In genomic region chr17:40312131-40312731, GRCh38 we compare ENCODE assay signal across 9 cellular contexts. TPM values are rescaled to one million over a fixed set of nuclear protein-coding genes. Genes with fewer than 3 reads are reported as not detected.
DNase-seq lines count a peak whose midpoint lies in the region; ATAC-seq and TF ChIP-seq lines count a peak whose summit lies in the region.
"Had no signal": no experiment of that assay in that cellular context is flagged by ENCODE, and none has a peak within 500 bp of the region (broad histone marks: within the 10 kb centered on the region; RNA-seq: fewer than 3 reads in every experiment).

No MANE protein-coding gene starts in this region.

- H3K27me3 ChIP-seq in ascending aorta (no peaks in the 10 kb centered on the region), lower lobe of right lung (ENCODE audit: low read depth) (no peaks in the 10 kb centered on the region), tibial nerve (no peaks in the 10 kb centered on the region), GM23338 (ENCODE audit: insufficient read depth) (peaks cover 32% of the 10 kb centered on the region)

- intact Hi-C loops in ascending aorta (cut with DNase I) (loop anchor here (5.0 kb wide), 2 partner anchors 105 to 140 kb away; partner anchors contain the start of gene TOP2A), lower lobe of right lung (cut with DNase I) (no loop called here)

- no peaks in the 10 kb centered on the region for H3K9me3 Mint-ChIP-seq in GM23338
- H3K9me3 Mint-ChIP-seq: nephron progenitor cell had no signal

- no peaks in the 10 kb centered on the region for H3K36me3 ChIP-seq in ascending aorta
- no peaks in the 10 kb centered on the region for H3K36me3 ChIP-seq in lower lobe of right lung
- H3K36me3 ChIP-seq in tibial nerve: no peaks in the 10 kb centered on the region
- no peaks in the 10 kb centered on the region for H3K36me3 ChIP-seq in GM23338 (ENCODE audit: insufficient read depth)

- no peaks in the 10 kb centered on the region for H3K79me2 ChIP-seq in GM23338 (replicated peaks; ENCODE audit: insufficient read depth)

- no peak overlapping the region for H2AFZ ChIP-seq in GM23338

- ATAC-seq in HG03432 (IDR thresholded peaks at IDR 0.05; ENCODE audit: unreplicated experiment) (peak; percentile 35), lower lobe of right lung (no peak), GM23338 (no peak)

- peaks cover 5% of the 10 kb centered on the region; the same call in 1 of the 2 replicates for H4K20me1 ChIP-seq in GM23338 (replicated peaks; ENCODE audit: insufficient read depth)

- H3K9me2 ChIP-seq in GM23338 (ENCODE audit: insufficient read depth): no peaks in the 10 kb centered on the region

- peaks cover 25% of the 10 kb centered on the region for H3K27me3 Mint-ChIP-seq in GM23338 (ENCODE audit: insufficient read depth, low read depth, poor library complexity)

- no peak overlapping the region for H3K4me3 Mint-ChIP-seq in GM23338
- H3K4me3 Mint-ChIP-seq: nephron progenitor cell had no signal

- no peaks in the 10 kb centered on the region for H3K9me3 ChIP-seq in ascending aorta
- H3K9me3 ChIP-seq in lower lobe of right lung: no peaks in the 10 kb centered on the region
- no peaks in the 10 kb centered on the region for H3K9me3 ChIP-seq in tibial nerve

- H3K4me3 ChIP-seq in ascending aorta (peak overlapping the region in 1 of 2 donors; percentile 26), lower lobe of right lung (no peak overlapping the region), tibial nerve (no peak overlapping the region), GM23338 (no peak overlapping the region)

- TF ChIP-seq CTCF in ascending aorta (IDR thresholded peaks at IDR 0.05): no peak
- TF ChIP-seq CTCF in lower lobe of right lung (IDR thresholded peaks at IDR 0.05): no peak
- TF ChIP-seq CTCF in tibial nerve (IDR thresholded peaks at IDR 0.05): no peak
- TF ChIP-seq CTCF in GM23338 (conservative IDR thresholded peaks at IDR 0.05; ENCODE audit: low read depth in 2 of 2): no peak

- WGBS in tibial nerve, 2 donors: 19 to 23% methylated on average over 7 of the region's 7 CpGs

- TF ChIP-seq POLR2A in tibial nerve (IDR thresholded peaks at IDR 0.05): no peak

- H3K4me1 ChIP-seq in ascending aorta (peaks cover 65 to 86% of the 10 kb centered on the region in 2 donors), lower lobe of right lung (peaks cover 100% of the 10 kb centered on the region), tibial nerve (peaks cover 0 to 100% (median 81%) of the 10 kb centered on the region in 4 donors), GM23338 (ENCODE audit: insufficient read depth) (peaks cover 48% of the 10 kb centered on the region)

- H3K36me3 Mint-ChIP-seq in GM23338 (ENCODE audit: low read depth): no peaks in the 10 kb centered on the region; the same call in 2 of the 3 replicates

- no peak overlapping the region for H3K4me2 ChIP-seq in GM23338

- DNase-seq in ascending aorta (ENCODE audit: low spot score in 2 of 2) (peak; percentile 65 to 86), lower lobe of right lung (no peak), tibial nerve (ENCODE audit: low spot score in 2 of 2) (peak in 1 of 2 donors; percentile 12), GM23338 (ENCODE audit: low spot score) (no peak), NCI-H1417 treated with DMSO at 0.1 percent for 48 hours (lab: John Stamatoyannopoulos, UW) (no peak), mucosa of gallbladder (ENCODE audit: low spot score) (no peak)
- DNase-seq: nephron progenitor cell had no signal

- H3K27ac Mint-ChIP-seq in GM23338: no peak overlapping the region
- H3K27ac Mint-ChIP-seq: nephron progenitor cell had no signal

- H3K27ac ChIP-seq in ascending aorta: peak overlapping the region; percentile 82 to 91
- peak overlapping the region; percentile 76 for H3K27ac ChIP-seq in lower lobe of right lung
- H3K27ac ChIP-seq in tibial nerve: peak overlapping the region in 3 of 4 donors; percentile 23 to 87 (median 76)
- no peak overlapping the region for H3K27ac ChIP-seq in GM23338 (ENCODE audit: low read depth)

- peaks cover 63% of the 10 kb centered on the region for H3K4me1 Mint-ChIP-seq in GM23338

- no peak for TF ChIP-seq EP300 in tibial nerve (IDR thresholded peaks at IDR 0.05)

- H3F3A ChIP-seq in GM23338 (replicated peaks; ENCODE audit: low read depth): peaks cover 22% of the 10 kb centered on the region

TF ChIP-seq in GM23338, 12 proteins besides CTCF, POLR2A, EP300 and RAD21 (continues in another document):
- TF ChIP-seq ETS1 (IDR thresholded peaks at IDR 0.05): no peak
- TF ChIP-seq POLR2AphosphoS5 (IDR thresholded peaks at IDR 0.05; ENCODE audit: low read depth): no peak
- TF ChIP-seq ZNF462 (CRISPR knock-in tag; IDR thresholded peaks at IDR 0.05): no peak

RNA-seq across cellular contexts. Expression of gene RARA, which starts 3.3 kb away (rescaled TPM):
- 77.3 TPM for total RNA-seq in ascending aorta
- 82.6 TPM for total RNA-seq in lower lobe of right lung
- 10 to 100 TPM; 28.9 to 58.2 (median 46.4) TPM for total RNA-seq in tibial nerve
- total RNA-seq in GM23338 (2014; rRNA removed; shearing (Covaris generic)): 15.9 and 17.8 TPM in 2 replicates
- 7.4 and 8.7 TPM in 2 replicates for polyA plus RNA-seq in GM23338 (2016; fragmentation: Nextera tagmentation; extraction: Ambion mirVana)
- total RNA-seq in mucosa of gallbladder: 39.4 TPM

RNA-seq across cellular contexts. Expression of gene CDC6, which starts 24.6 kb away (rescaled TPM):
- total RNA-seq in ascending aorta: 1.2 TPM
- 2.3 TPM for total RNA-seq in lower lobe of right lung
- 1 to 10 TPM in 1 of 4 donors, under 1 TPM in 3; 0.20 to 1.8 (median 0.43) TPM for total RNA-seq in tibial nerve
- total RNA-seq in GM23338 (2014; rRNA removed; shearing (Covaris generic)): 75.5 and 79.9 TPM in 2 replicates
- polyA plus RNA-seq in GM23338 (2016; fragmentation: Nextera tagmentation; extraction: Ambion mirVana): 40.6 and 46.2 TPM in 2 replicates
- 6.8 TPM for total RNA-seq in mucosa of gallbladder

RNA-seq across cellular contexts. Expression of gene GJD3, which starts 52.3 kb away (rescaled TPM):
- not detected for total RNA-seq in ascending aorta
- 3.1 TPM for total RNA-seq in lower lobe of right lung
- not detected for total RNA-seq in tibial nerve
- total RNA-seq in GM23338 (2014; rRNA removed; shearing (Covaris generic)): 1.4 and 2.8 TPM in 2 replicates
- not detected in 2 replicates for polyA plus RNA-seq in GM23338 (2016; fragmentation: Nextera tagmentation; extraction: Ambion mirVana)
- 1.9 TPM for total RNA-seq in mucosa of gallbladder
- total RNA-seq: epithelial cell of proximal tubule had no signal

Comparison
In these comparisons a context has a peak if more than half of its experiments do, and no peak if none do; other contexts are left out.
1. DNase-seq: peak in ascending aorta (2 of 2); none in lower lobe of right lung (single experiment), GM23338 (single experiment), NCI-H1417 treated with DMSO at 0.1 percent for 48 hours (single experiment) and mucosa of gallbladder (single experiment).